ENCODE assay signal across 28 cellular contexts in the genomic region with DNA sequence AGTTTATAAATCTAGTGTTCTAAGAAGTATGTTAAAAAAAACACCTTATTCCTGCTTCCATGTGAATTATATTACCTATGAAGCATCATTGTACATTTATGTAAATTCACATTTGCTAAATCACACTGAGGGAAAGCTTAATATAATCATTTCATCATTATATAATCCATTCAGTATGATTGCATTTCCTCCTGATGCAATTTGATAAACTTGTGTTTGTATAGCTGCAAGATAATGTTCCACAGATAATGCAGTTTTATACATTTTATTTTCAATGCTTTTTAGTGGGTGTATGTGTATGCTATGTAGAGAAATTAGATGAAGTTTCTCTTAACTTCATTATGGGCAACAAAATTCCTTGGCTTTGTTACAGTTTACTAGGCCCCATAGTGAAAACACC.
"Had no signal": no experiment of that assay in that cellular context is flagged by ENCODE, and none has a peak within 500 bp of the region (broad histone marks: within the 10 kb centered on the region; RNA-seq: fewer than 3 reads in every experiment).

No MANE protein-coding gene starts in this region.

- H3K9me3 ChIP-seq: body of pancreas, gastrocnemius medialis, ovary, thoracic aorta, uterus had no signal

- H3K27me3 Mint-ChIP-seq: activated CD4-positive, alpha-beta T cell treated with anti-CD3 and anti-CD28 coated beads for 36 hours; activated CD8-positive, alpha-beta memory T cell treated with anti-CD3 and anti-CD28 coated beads, Interleukin-2, amount 10 ng/mL, durations not matched to agents 7 days and 5 days; activated naive CD8-positive, alpha-beta T cell; naive B cell; progenitor cell of endocrine pancreas had no signal

- ATAC-seq: activated CD4-positive, alpha-beta T cell treated with anti-CD3 and anti-CD28 coated beads for 36 hours; activated CD8-positive, alpha-beta memory T cell treated with anti-CD3 and anti-CD28 coated beads, Interleukin-2, amount 10 ng/mL, durations not matched to agents 7 days and 5 days; activated CD8-positive, alpha-beta T cell treated with anti-CD3 and anti-CD28 coated beads, Interleukin-2, amount 10 ng/mL, durations not matched to agents 7 days and 5 days; activated T-cell treated with anti-CD3 and anti-CD28 coated beads, Interleukin-2, amount 50 U/mL, for 72 hours; body of pancreas; gastrocnemius medialis; sciatic nerve; stimulated activated naive CD8-positive, alpha-beta T cell treated with anti-CD3 and anti-CD28 coated beads, Interleukin-15, Interleukin-2, amounts not matched to agents 100 U/mL and 50 U/mL, for 24 hours had no signal

- DNase-seq: activated CD4-positive, alpha-beta T cell treated with anti-CD3 and anti-CD28 coated beads for 36 hours; activated CD4-positive, CD25-positive, alpha-beta regulatory T cell; activated CD8-positive, alpha-beta memory T cell treated with anti-CD3 and anti-CD28 coated beads, Interleukin-2, amount 10 ng/mL, durations not matched to agents 7 days and 5 days; activated CD8-positive, alpha-beta T cell treated with anti-CD3 and anti-CD28 coated beads, Interleukin-2, amount 10 ng/mL, durations not matched to agents 7 days and 5 days; activated effector memory CD4-positive, alpha-beta T cell treated with Interleukin-2 at 50 U/mL for 16 hours; activated naive CD4-positive, alpha-beta T cell treated with Interleukin-2 at 50 U/mL for 16 hours; activated T-cell treated with anti-CD3 and anti-CD28 coated beads, Interleukin-2, amount 50 U/mL, for 72 hours; aorta; body of pancreas; effector CD8-positive, alpha-beta T cell; gastrocnemius medialis; glutamatergic neuron; islet precursor cell; mammary epithelial cell; naive B cell; ovary; stimulated activated CD4-positive, alpha-beta T cell treated with anti-CD3 and anti-CD28 coated beads, Interleukin-12 subunit alpha, Interleukin-12 subunit beta, amount 100 ng/mL, for 4 hours; stimulated activated CD4-positive, alpha-beta T cell treated with anti-CD3 and anti-CD28 coated beads, Interleukin-4, amount 100 ng/mL, for 1 hour; stimulated activated naive CD8-positive, alpha-beta T cell treated with anti-CD3 and anti-CD28 coated beads, Interleukin-15, Interleukin-2, amounts not matched to agents 100 U/mL and 50 U/mL, for 24 hours; T1000; uterus had no signal

- H3K4me3 Mint-ChIP-seq: activated CD4-positive, alpha-beta T cell treated with anti-CD3 and anti-CD28 coated beads for 36 hours; activated CD8-positive, alpha-beta memory T cell treated with anti-CD3 and anti-CD28 coated beads, Interleukin-2, amount 10 ng/mL, durations not matched to agents 7 days and 5 days; activated CD8-positive, alpha-beta T cell treated with anti-CD3 and anti-CD28 coated beads, Interleukin-2, amount 10 ng/mL, durations not matched to agents 7 days and 5 days; activated naive CD8-positive, alpha-beta T cell; activated T-cell treated with anti-CD3 and anti-CD28 coated beads, Interleukin-2, amount 50 U/mL, for 72 hours; naive B cell; T-helper 1 cell treated with Interleukin-12 subunit alpha and Interleukin-12 subunit beta and Interleukin-4 antibody, amounts not matched to agents 30 μg/mL and 1 μg/mL, for 36 hours had no signal

- H3K4me3 ChIP-seq: body of pancreas, gastrocnemius medialis, ovary, skin epidermis, thoracic aorta, uterus had no signal

- H3K36me3 Mint-ChIP-seq: naive B cell had no signal

- H3K27me3 ChIP-seq: body of pancreas, gastrocnemius medialis, ovary, uterus had no signal

- H3K9me3 Mint-ChIP-seq: activated T-cell treated with anti-CD3 and anti-CD28 coated beads, Interleukin-2, amount 50 U/mL, for 72 hours; T-helper 1 cell treated with Interleukin-12 subunit alpha and Interleukin-12 subunit beta and Interleukin-4 antibody, amounts not matched to agents 30 μg/mL and 1 μg/mL, for 36 hours had no signal

- FAIRE-seq: colon had no signal

- H3K27ac Mint-ChIP-seq: activated CD4-positive, alpha-beta T cell treated with anti-CD3 and anti-CD28 coated beads for 36 hours; activated CD8-positive, alpha-beta memory T cell treated with anti-CD3 and anti-CD28 coated beads, Interleukin-2, amount 10 ng/mL, durations not matched to agents 7 days and 5 days; activated CD8-positive, alpha-beta T cell treated with anti-CD3 and anti-CD28 coated beads, Interleukin-2, amount 10 ng/mL, durations not matched to agents 7 days and 5 days; activated naive CD8-positive, alpha-beta T cell; activated T-cell treated with anti-CD3 and anti-CD28 coated beads, Interleukin-2, amount 50 U/mL, for 72 hours; naive B cell; T-helper 1 cell treated with Interleukin-12 subunit alpha and Interleukin-12 subunit beta and Interleukin-4 antibody, amounts not matched to agents 30 μg/mL and 1 μg/mL, for 36 hours had no signal

- H3K27ac ChIP-seq: body of pancreas, gastrocnemius medialis, ovary, skin epidermis, thoracic aorta, uterus had no signal

- H3K4me1 ChIP-seq: body of pancreas, uterus had no signal

- H3K36me3 ChIP-seq: gastrocnemius medialis, ovary, thoracic aorta, uterus had no signal
